ENCODE assay signal across 8 cellular contexts in genomic region chr9:120875954-120876841, GRCh38. TPM values are rescaled to one million over a fixed set of nuclear protein-coding genes. Genes with fewer than 3 reads are reported as not detected.
A peak's percentile ranks its signal among the peaks of the same experiment; 100 is the strongest.
DNase-seq lines count a peak whose midpoint lies in the region; ATAC-seq and TF ChIP-seq lines count a peak whose summit lies in the region.

No MANE protein-coding gene starts in this region.

- H3K27ac ChIP-seq in adrenal gland = peak overlapping the region; percentile 54 to 96 (median 90)
- peak overlapping the region; percentile 95 for H3K27ac ChIP-seq in left ventricle myocardium inferior (replicated peaks)
- H3K27ac ChIP-seq in prostate gland = peak overlapping the region; percentile 91 to 92
- H3K27ac ChIP-seq in urinary bladder (ENCODE audit: low read depth) = peak overlapping the region; percentile 95

- H3K9me3 ChIP-seq in adrenal gland (replicated peaks in 1 of 3) = no peaks in the 10 kb centered on the region
- H3K9me3 ChIP-seq in left ventricle myocardium inferior (replicated peaks) = no peaks in the 10 kb centered on the region
- no peaks in the 10 kb centered on the region for H3K9me3 ChIP-seq in prostate gland

- ATAC-seq in HG02571 (IDR thresholded peaks at IDR 0.05; ENCODE audit: unreplicated experiment) = peak; percentile 52

- H3K4me3 ChIP-seq in NB4 (ENCODE audit: low read depth, low read length) (peak overlapping the region; percentile 89), adrenal gland (peak overlapping the region in 3 of 4 donors; percentile 73 to 76 (median 75)), left ventricle myocardium inferior (peak overlapping the region; percentile 87), prostate gland (peak overlapping the region; percentile 52 to 63), urinary bladder (ENCODE audit: low read depth, low read length) (peak overlapping the region; percentile 81)

- intact Hi-C loops in adrenal gland (cut with DNase I) (loop anchor here in 1 of 2 donors (5.0 kb wide), 1 partner anchor 46 kb away; no protein-coding TSS in a partner anchor), left ventricle myocardium inferior (cut with micrococcal nuclease) (loop anchor here (10.0 kb wide), 1 partner anchor 49 kb away; the partner anchor contains the start of gene TRAF1), prostate gland (cut with DNase I) (loop anchor here (2.0 to 10.0 kb wide), 3 partner anchors 61 to 196 kb away; partner anchors contain the start of gene CNTRL)

- peak; percentile 61 for TF ChIP-seq POLR2A in GM10847 (IDR thresholded peaks at IDR 0.05; ENCODE audit: extremely low read depth, insufficient read length)
- no peak for TF ChIP-seq POLR2A in NB4 (IDR thresholded peaks at IDR 0.05; ENCODE audit: extremely low read depth, insufficient read length)
- peak; percentile 12 to 42 for TF ChIP-seq POLR2A in adrenal gland (IDR thresholded peaks at IDR 0.05)
- TF ChIP-seq POLR2A in prostate gland (IDR thresholded peaks at IDR 0.05) = peak; percentile 36

- H3K27me3 ChIP-seq in adrenal gland (no peaks in the 10 kb centered on the region), left ventricle myocardium inferior (ENCODE audit: low read depth) (no peaks in the 10 kb centered on the region), prostate gland (replicated peaks; ENCODE audit: insufficient read depth) (no peaks in the 10 kb centered on the region)

- DNase-seq in NB4 (ENCODE audit: low read depth) (peak; percentile 97), SW 1271 (lab: John Stamatoyannopoulos, UW) (peak; percentile 76 to 88), adrenal gland (peak; percentile 82 to 93 (median 84)), left ventricle myocardium inferior (peak; percentile 85), prostate gland (ENCODE audit: low spot score) (peak; percentile 64)

- peaks cover 0 to 14% of the 10 kb centered on the region in 2 donors for H3K36me3 ChIP-seq in adrenal gland (replicated peaks in 1 of 2)
- peaks cover 5% of the 10 kb centered on the region for H3K36me3 ChIP-seq in left ventricle myocardium inferior
- H3K36me3 ChIP-seq in prostate gland = no peaks in the 10 kb centered on the region
- no peaks in the 10 kb centered on the region for H3K36me3 ChIP-seq in urinary bladder (ENCODE audit: insufficient read depth)

- TF ChIP-seq CTCF in NB4 (IDR thresholded peaks at IDR 0.05; ENCODE audit: low read depth, low read length) (no peak), adrenal gland (IDR thresholded peaks at IDR 0.05) (peak in 1 of 6 experiments; percentile 1), left ventricle myocardium inferior (IDR thresholded peaks at IDR 0.05; ENCODE audit: borderline replicate concordance) (no peak), prostate gland (IDR thresholded peaks at IDR 0.05) (peak in 2 of 4 experiments; percentile 2 to 13)

- 1 to 2% (median 2%) methylated on average over 20 to 65 of the region's 65 CpGs for WGBS in adrenal gland, 4 donors
- 2% methylated on average over 61 of the region's 65 CpGs for WGBS in prostate gland
- WGBS in urinary bladder = 2% methylated on average over 65 of the region's 65 CpGs

- H3K4me1 ChIP-seq in adrenal gland (replicated peaks in 1 of 2) (peaks cover 0 to 15% of the 10 kb centered on the region in 2 donors), left ventricle myocardium inferior (peaks cover 21% of the 10 kb centered on the region), prostate gland (replicated peaks) (no peaks in the 10 kb centered on the region), urinary bladder (ENCODE audit: insufficient read depth) (no peaks in the 10 kb centered on the region)

RNA-seq across cellular contexts. Expression of gene PHF19, which starts 0.8 kb away (rescaled TPM):
- total RNA-seq in adrenal gland (10 to 100 TPM; 17.2 to 61.8 (median 24.0) TPM), left ventricle myocardium inferior (13.0 TPM), prostate gland (10 to 100 TPM; 19.9 to 37.6 TPM), urinary bladder (36.6 TPM)
- polyA plus RNA-seq in adrenal gland (10 to 100 TPM; 13.6 to 39.7 (median 29.7) TPM), urinary bladder (44.6 TPM)

RNA-seq across cellular contexts. Expression of gene PSMD5, which starts 33.5 kb away (rescaled TPM):
- total RNA-seq in adrenal gland = 10 to 100 TPM; 34.2 to 78.8 (median 54.7) TPM
- 10 to 100 TPM; 15.6 to 57.1 (median 16.1) TPM for polyA plus RNA-seq in adrenal gland
- total RNA-seq in left ventricle myocardium inferior = 16.2 TPM
- total RNA-seq in prostate gland = 10 to 100 TPM; 30.0 to 36.3 TPM
- total RNA-seq in urinary bladder = 38.0 TPM
- polyA plus RNA-seq in urinary bladder = 27.6 TPM

RNA-seq across cellular contexts. Expression of gene TRAF1, which starts 50.4 kb away (rescaled TPM):
- 10 to 100 TPM in 2 of 8 donors, 1 to 10 TPM in 6; 1.6 to 11.7 (median 6.1) TPM for total RNA-seq in adrenal gland
- polyA plus RNA-seq in adrenal gland = 10 to 100 TPM in 2 of 3 donors, 1 to 10 TPM in 1; 2.4 to 42.7 (median 30.3) TPM
- 2.6 TPM for total RNA-seq in left ventricle myocardium inferior
- 1 to 10 TPM; 3.1 to 6.9 TPM for total RNA-seq in prostate gland
- total RNA-seq in urinary bladder = 4.5 TPM
- polyA plus RNA-seq in urinary bladder = 5.3 TPM

Comparison
In these comparisons a context has a peak if more than half of its experiments do, and no peak if none do; other contexts are left out.
1. Peak in every context shown above with its lines: DNase-seq, ATAC-seq, H3K4me3 ChIP-seq and H3K27ac ChIP-seq.